Comparison of ENCODE assay signal across 17 cellular contexts in the genomic region with DNA sequence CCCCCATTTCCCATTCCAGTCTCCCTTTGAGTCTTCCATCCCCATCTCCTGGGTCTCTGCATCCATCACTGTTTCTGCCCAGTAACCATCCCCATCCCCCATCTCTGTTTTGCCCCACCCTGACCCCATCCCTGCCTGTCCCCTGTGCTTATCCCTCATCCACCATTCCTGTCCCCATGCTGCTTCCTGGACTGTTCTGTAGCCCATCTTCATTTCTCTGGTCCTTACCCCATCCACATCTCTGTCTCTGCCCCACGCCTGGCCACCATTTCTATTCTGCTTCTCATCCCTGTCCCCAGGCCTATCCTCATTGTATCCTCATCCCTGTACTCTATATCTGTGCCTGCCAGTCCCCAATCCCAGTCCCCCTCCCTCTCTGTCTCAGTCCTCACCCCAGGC. TPM values are rescaled to one million over a fixed set of nuclear protein-coding genes. Genes with fewer than 3 reads are reported as not detected.
"Had no signal": no experiment of that assay in that cellular context is flagged by ENCODE, and none has a peak within 500 bp of the region (broad histone marks: within the 10 kb centered on the region; RNA-seq: fewer than 3 reads in every experiment).

No MANE protein-coding gene starts in this region.

- H3K9me3 Mint-ChIP-seq: activated T-helper 17 cell treated with anti-CD3 and anti-CD28 coated beads, Interleukin-2, amount 50 U/mL, for 72 hours; mesothelial cell of epicardium; stimulated activated naive B cell treated with anti-CD40 and anti-IgM and Interleukin-4, amounts not matched to agents 10 μg/mL and 1 μg/mL and 100 μg/mL, for 72 hours; T-helper 1 cell treated with Interleukin-12 subunit alpha and Interleukin-12 subunit beta and Interleukin-4 antibody, amounts not matched to agents 30 μg/mL and 1 μg/mL, for 36 hours had no signal

- H3K4me3 Mint-ChIP-seq: activated T-helper 17 cell treated with anti-CD3 and anti-CD28 coated beads, Interleukin-2, amount 50 U/mL, for 72 hours; mesothelial cell of epicardium; stimulated activated naive B cell treated with anti-CD40 and anti-IgM and Interleukin-4, amounts not matched to agents 10 μg/mL and 1 μg/mL and 100 μg/mL, for 72 hours; T-helper 1 cell treated with Interleukin-12 subunit alpha and Interleukin-12 subunit beta and Interleukin-4 antibody, amounts not matched to agents 30 μg/mL and 1 μg/mL, for 36 hours had no signal

- H3K4me1 ChIP-seq: foreskin keratinocyte had no signal

- H3K27ac Mint-ChIP-seq: activated T-helper 17 cell treated with anti-CD3 and anti-CD28 coated beads, Interleukin-2, amount 50 U/mL, for 72 hours; mesothelial cell of epicardium; stimulated activated naive B cell treated with anti-CD40 and anti-IgM and Interleukin-4, amounts not matched to agents 10 μg/mL and 1 μg/mL and 100 μg/mL, for 72 hours; T-helper 1 cell treated with Interleukin-12 subunit alpha and Interleukin-12 subunit beta and Interleukin-4 antibody, amounts not matched to agents 30 μg/mL and 1 μg/mL, for 36 hours had no signal

- DNase-seq: activated CD4-positive, alpha-beta T cell treated with anti-CD3 and anti-CD28 coated beads, Interleukin-2, amount 50 U/mL, for 4 hours; activated naive CD4-positive, alpha-beta T cell; body of pancreas; caudate nucleus; foreskin keratinocyte; hypothalamus; lower lobe of right lung; sigmoid colon; stimulated activated CD4-positive, alpha-beta T cell treated with anti-CD3 and anti-CD28 coated beads, Interleukin-4, amount 100 ng/mL, for 4 hours; stimulated activated naive B cell treated with anti-CD40 and anti-IgM and Interleukin-4, amounts not matched to agents 10 μg/mL and 1 μg/mL and 100 μg/mL, for 72 hours had no signal

- H3K36me3 Mint-ChIP-seq: mesothelial cell of epicardium; stimulated activated naive B cell treated with anti-CD40 and anti-IgM and Interleukin-4, amounts not matched to agents 10 μg/mL and 1 μg/mL and 100 μg/mL, for 72 hours had no signal

- ATAC-seq: activated T-helper 17 cell treated with anti-CD3 and anti-CD28 coated beads, Interleukin-2, amount 50 U/mL, for 72 hours; body of pancreas; foreskin keratinocyte; lower lobe of right lung; stimulated activated naive B cell treated with anti-CD40 and anti-IgM and Interleukin-4, amounts not matched to agents 10 μg/mL and 1 μg/mL and 100 μg/mL, for 72 hours had no signal

- H3K4me3 ChIP-seq: body of pancreas, lower lobe of right lung, sigmoid colon had no signal

- FAIRE-seq: keratinocyte had no signal

- H3K9me3 ChIP-seq: body of pancreas, lower lobe of right lung, sigmoid colon had no signal

- H3K27ac ChIP-seq: body of pancreas, epithelial cell of prostate, foreskin keratinocyte, lower lobe of right lung, sigmoid colon, VCaP had no signal

- H3K36me3 ChIP-seq: lower lobe of right lung, sigmoid colon had no signal

RNA-seq across cellular contexts. Expression of a gene that starts 4.2 kb away (rescaled TPM):
- total RNA-seq: lower lobe of right lung, sigmoid colon, ureter had no signal
